In genomic region chr12:50606675-50607379, GRCh38 we compare ENCODE assay signal across 20 cellular contexts.
"Had no signal": no experiment of that assay in that cellular context is flagged by ENCODE, and none has a peak within 500 bp of the region (broad histone marks: within the 10 kb centered on the region; RNA-seq: fewer than 3 reads in every experiment).

No MANE protein-coding gene starts in this region.

- ATAC-seq: heart right ventricle; naive thymus-derived CD8-positive, alpha-beta T cell had no signal

- H3K4me3 Mint-ChIP-seq: activated CD4-positive, alpha-beta T cell treated with anti-CD3 and anti-CD28 coated beads, Interleukin-2, amount 10 ng/mL, durations not matched to agents 7 days and 5 days; activated T-helper 1 cell treated with anti-CD3 and anti-CD28 coated beads, Interleukin-12 subunit alpha, Interleukin-12 subunit beta, Interleukin-2, Interleukin-4 antibody, amounts not matched to agents 30 ng/mL and 10 ng/mL and 1 ng/mL, durations not matched to agents 14 hours and 24 hours and 36 hours; endodermal cell; naive thymus-derived CD8-positive, alpha-beta T cell; T-helper 2 cell treated with Interferon-gamma antibody and Interleukin-4, amounts not matched to agents 5 μg/mL and 100 μg/mL, for 36 hours had no signal

- H3K27me3 ChIP-seq: breast epithelium, heart right ventricle, right atrium auricular region, thyroid gland, uterus had no signal

- H3K36me3 ChIP-seq: breast epithelium, heart right ventricle, right atrium auricular region, thyroid gland, uterus had no signal

- H3K27ac ChIP-seq: breast epithelium, heart right ventricle, right atrium auricular region, skin epidermis, thyroid gland, uterus had no signal

- H3K4me3 ChIP-seq: breast epithelium, heart right ventricle, right atrium auricular region, skin epidermis, thyroid gland, uterus had no signal

- H3K9me3 ChIP-seq: breast epithelium, heart right ventricle, right atrium auricular region, thyroid gland, uterus had no signal

- H3K9me3 Mint-ChIP-seq: activated CD4-positive, alpha-beta T cell treated with anti-CD3 and anti-CD28 coated beads, Interleukin-2, amount 10 ng/mL, durations not matched to agents 7 days and 5 days; activated T-helper 1 cell treated with anti-CD3 and anti-CD28 coated beads, Interleukin-12 subunit alpha, Interleukin-12 subunit beta, Interleukin-2, Interleukin-4 antibody, amounts not matched to agents 30 ng/mL and 10 ng/mL and 1 ng/mL, durations not matched to agents 14 hours and 24 hours and 36 hours; endodermal cell; naive thymus-derived CD8-positive, alpha-beta T cell; T-helper 2 cell treated with Interferon-gamma antibody and Interleukin-4, amounts not matched to agents 5 μg/mL and 100 μg/mL, for 36 hours had no signal

- H3K27ac Mint-ChIP-seq: activated CD4-positive, alpha-beta T cell treated with anti-CD3 and anti-CD28 coated beads, Interleukin-2, amount 10 ng/mL, durations not matched to agents 7 days and 5 days; activated T-helper 1 cell treated with anti-CD3 and anti-CD28 coated beads, Interleukin-12 subunit alpha, Interleukin-12 subunit beta, Interleukin-2, Interleukin-4 antibody, amounts not matched to agents 30 ng/mL and 10 ng/mL and 1 ng/mL, durations not matched to agents 14 hours and 24 hours and 36 hours; endodermal cell; T-helper 2 cell treated with Interferon-gamma antibody and Interleukin-4, amounts not matched to agents 5 μg/mL and 100 μg/mL, for 36 hours had no signal

- H3K27me3 Mint-ChIP-seq: activated CD4-positive, alpha-beta T cell treated with anti-CD3 and anti-CD28 coated beads, Interleukin-2, amount 10 ng/mL, durations not matched to agents 7 days and 5 days; naive thymus-derived CD8-positive, alpha-beta T cell had no signal

- FAIRE-seq: frontal cortex had no signal

- H3K4me1 ChIP-seq: uterus had no signal

- DNase-seq: activated CD4-positive, alpha-beta T cell treated with anti-CD3 and anti-CD28 coated beads, Interleukin-2, amount 10 ng/mL, durations not matched to agents 7 days and 5 days; activated CD4-positive, CD25-positive, alpha-beta regulatory T cell; activated CD8-positive, alpha-beta memory T cell treated with anti-CD3 and anti-CD28 coated beads for 24 hours; activated naive CD4-positive, alpha-beta T cell; aorta; cerebellar nuclear complex; dermis blood vessel endothelial cell; endodermal cell; heart right ventricle; mammary epithelial cell; naive thymus-derived CD8-positive, alpha-beta T cell; SW 1271; thyroid gland; uterus had no signal
